1 cellular context compared by ENCODE assay signal in the genomic region with DNA sequence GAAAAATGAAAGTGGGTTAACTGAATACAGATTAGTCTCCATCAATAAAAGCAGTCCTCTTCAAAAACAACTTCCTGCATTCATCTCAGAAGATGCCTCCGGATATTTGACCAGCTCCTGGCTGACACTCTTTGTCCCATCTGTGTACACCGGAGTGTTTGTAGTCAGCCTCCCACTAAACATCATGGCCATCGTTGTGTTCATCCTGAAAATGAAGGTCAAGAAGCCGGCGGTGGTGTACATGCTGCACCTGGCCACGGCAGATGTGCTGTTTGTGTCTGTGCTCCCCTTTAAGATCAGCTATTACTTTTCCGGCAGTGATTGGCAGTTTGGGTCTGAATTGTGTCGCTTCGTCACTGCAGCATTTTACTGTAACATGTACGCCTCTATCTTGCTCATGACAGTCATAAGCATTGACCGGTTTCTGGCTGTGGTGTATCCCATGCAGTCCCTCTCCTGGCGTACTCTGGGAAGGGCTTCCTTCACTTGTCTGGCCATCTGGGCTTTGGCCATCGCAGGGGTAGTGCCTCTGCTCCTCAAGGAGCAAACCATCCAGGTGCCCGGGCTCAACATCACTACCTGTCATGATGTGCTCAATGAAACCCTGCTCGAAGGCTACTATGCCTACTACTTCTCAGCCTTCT.
TF ChIP-seq lines count a peak whose summit lies in the region.

No MANE protein-coding gene starts in this region.

TF ChIP-seq in endothelial cell of umbilical vein, 7 proteins besides CTCF, POLR2A, EP300 and RAD21 (continued from another document):
- no peak for TF ChIP-seq GATA2 (IDR thresholded peaks at IDR 0.05; ENCODE audit: insufficient read depth, insufficient read length, low read depth, low read length)
